In the genomic region with DNA sequence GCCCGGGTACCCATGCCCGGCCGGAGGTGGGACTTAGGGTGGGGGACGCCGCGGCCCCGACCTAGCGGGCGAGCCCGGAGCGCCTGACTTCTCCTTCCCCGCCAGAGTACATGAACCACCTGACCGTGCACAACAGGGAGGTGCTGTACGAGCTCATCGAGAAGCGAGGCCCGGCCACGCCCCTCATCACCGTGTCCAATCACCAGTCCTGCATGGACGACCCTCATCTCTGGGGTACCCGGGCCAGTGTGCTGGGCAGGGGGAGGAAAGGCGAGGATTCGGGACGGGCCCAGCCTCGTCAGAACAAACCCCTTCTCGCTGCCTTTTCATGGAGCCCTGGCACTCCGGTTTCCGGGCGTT, we compare ENCODE assay signal across 8 cellular contexts. TPM values are rescaled to one million over a fixed set of nuclear protein-coding genes. Genes with fewer than 3 reads are reported as not detected.
DNase-seq lines count a peak whose midpoint lies in the region; ATAC-seq, FAIRE-seq and TF ChIP-seq lines count a peak whose summit lies in the region.

No MANE protein-coding gene starts in this region.

- no peaks in the 10 kb centered on the region for H3K9me1 ChIP-seq in K562 (ENCODE audit: control insufficient read depth, insufficient read depth, low read length)

- POLR2A ChIA-PET in K562 (lab: Yijun Ruan, JAX): interaction anchor here (0.5 to 5.0 kb wide), 8 partner anchors 9 to 485 kb away, joined by 3 to 85 read pairs (median 3); partner anchors contain the start of gene RPL10

- TF ChIP-seq EP300 in K562 (IDR thresholded peaks at IDR 0.05; ENCODE audit: low read length): no peak

- H3K27ac ChIP-seq in KOPT-K1 (ENCODE audit: low read depth, low read length, poor library complexity, severe bottlenecking) (peak overlapping the region; percentile 86), K562 (ENCODE audit: extremely low read depth, low read depth, low read length) (peak overlapping the region; percentile 80), iPS-20b (ENCODE audit: low read length) (no peak overlapping the region), skin epidermis (peak overlapping the region; percentile 78 to 94 (median 90))

- no peak for TF ChIP-seq CTCF in K562 (IDR thresholded peaks at IDR 0.05 in 2 of 3, conservative IDR thresholded peaks at IDR 0.05 in 1 of 3; ENCODE audit: insufficient read depth in 2 of 3, low read depth in 1 of 3, low read length in 3 of 3)

- no peaks in the 10 kb centered on the region for H4K20me1 ChIP-seq in K562 (replicated peaks; ENCODE audit: control insufficient read depth, insufficient read depth, low read length)

- H3K36me3 ChIP-seq in KOPT-K1 (ENCODE audit: insufficient read depth, low read length) (peaks cover 7% of the 10 kb centered on the region; the same call in 1 of the 2 replicates), K562 (ENCODE audit: control insufficient read depth, insufficient read depth, low read length) (peaks cover 7% of the 10 kb centered on the region; the same call in 1 of the 3 replicates), iPS-20b (ENCODE audit: insufficient read depth, low read depth, low read length) (no peaks in the 10 kb centered on the region)

- H3K9me3 ChIP-seq in KOPT-K1 (ENCODE audit: insufficient read depth, low read length, poor library complexity, severe bottlenecking) (no peaks in the 10 kb centered on the region), K562 (replicated peaks; ENCODE audit: control insufficient read depth, insufficient read depth, low read depth, low read length) (no peaks in the 10 kb centered on the region), iPS-20b (ENCODE audit: insufficient read depth, low read depth, low read length) (no peaks in the 10 kb centered on the region)

- TF ChIP-seq POLR2A in K562 (conservative IDR thresholded peaks at IDR 0.05): no peak; the same call in none of the 2 replicates

- H3K9ac ChIP-seq in K562 (ENCODE audit: insufficient read depth in 1 of 2, low read depth in 2 of 2, low read length in 2 of 2) (peak overlapping the region; percentile 76 to 96), iPS-20b (ENCODE audit: low read depth, low read length) (peak overlapping the region; percentile 78; the same call in 1 of the 2 replicates)

- intact Hi-C loops in K562 (cut with micrococcal nuclease): no loop called here

- in situ Hi-C loops in K562 (cut with MboI): no loop called here

- H3K27me3 ChIP-seq in K562 (ENCODE audit: control insufficient read depth in 2 of 2, insufficient read depth in 2 of 2, low read length in 2 of 2): no peaks in the 10 kb centered on the region
- no peaks in the 10 kb centered on the region for H3K27me3 ChIP-seq in iPS-20b (ENCODE audit: insufficient read depth, low read length)

- ATAC-seq in GM21447 (IDR thresholded peaks at IDR 0.05; ENCODE audit: unreplicated experiment) (peak; percentile 61), SK-N-SH treated with all-trans-retinoic acid at 6 μM for 48 hours (peak; percentile 75), K562 (peak; percentile 80), GM18870 (IDR thresholded peaks at IDR 0.05; ENCODE audit: unreplicated experiment) (no peak)

- H3K4me1 ChIP-seq in K562 (replicated peaks in 1 of 2; ENCODE audit: control insufficient read depth in 2 of 2, insufficient read depth in 2 of 2, low read length in 2 of 2): peaks cover 13 to 46% of the 10 kb centered on the region in 2 experiments; a peak in 4 of 5 replicates
- 0 out of 2 replicates have a peak, but pooled peaks cover 9% of the 10 kb centered on the region for H3K4me1 ChIP-seq in iPS-20b (ENCODE audit: insufficient read depth, low read length)

- CTCF ChIA-PET in K562 (lab: Yijun Ruan, JAX; ENCODE audit: low intra/inter-chr PET ratio): no interaction called here

- DNase-seq in D341Med (ENCODE audit: low spot score): peak; percentile 77
- DNase-seq in K562 (ENCODE audit: extremely low read depth in 1 of 4, low spot score in 3 of 4): peak in 3 of 4 experiments; percentile 62 to 79 (median 70)

- FAIRE-seq in K562 (lab: Jason Lieb, UNC): peak; percentile 71

- peak overlapping the region; percentile 81 for H2AFZ ChIP-seq in K562 (ENCODE audit: low read depth, low read length)

- H3K4me2 ChIP-seq in K562 (ENCODE audit: insufficient read depth, low read length): peak overlapping the region; percentile 87

- H3K79me2 ChIP-seq in K562 (ENCODE audit: control insufficient read depth, insufficient read depth, low read length): peaks cover 25% of the 10 kb centered on the region

- WGBS in K562 (ENCODE audit: insufficient coverage, low coverage, missing lambda C conversion rate): no CpG with 5 or more reads among the region's 29 CpGs

- BruUV-seq in K562 (replicated peaks; lab: Mats Ljungman, UMichigan): no TSS peak

- no peak for TF ChIP-seq RAD21 in K562 (CRISPR knock-in tag; conservative IDR thresholded peaks at IDR 0.05 in 1 of 2, IDR thresholded peaks at IDR 0.05 in 1 of 2)

- H3K4me3 ChIP-seq in K562: peak overlapping the region; percentile 74
- peak overlapping the region; percentile 73 for H3K4me3 ChIP-seq in iPS-20b (ENCODE audit: low read length)
- H3K4me3 ChIP-seq in skin epidermis: peak overlapping the region; percentile 43 to 92 (median 74)

RNA-seq across cellular contexts. Expression of gene TAFAZZIN, which starts 0.6 kb away (rescaled TPM):
- total RNA-seq in K562 (2011; cell fraction: chromatin; rRNA removed; ENCODE audit: low replicate concordance): 68.1 and 155 TPM in 2 replicates
- 126 and 130 TPM in 2 replicates for total RNA-seq in K562 (2011; cell fraction: nucleolus; rRNA removed)
- total RNA-seq in K562 (2011; cell fraction: nucleoplasm; rRNA removed): 84.5 and 90.6 TPM in 2 replicates
- total RNA-seq in K562 (2014; rRNA removed) (20.2 and 33.7 TPM in 2 replicates), K562 (2014; rRNA removed; fragmentation: Illumina TruSeq; extraction: Trizol) (10.7 and 11.3 TPM in 2 replicates), K562 (2015; rRNA removed; fragmentation: Illumina TruSeq; extraction: Trizol) (15.6 and 17.1 TPM in 2 replicates), K562 (2021) (29.6 and 32.2 TPM in 2 replicates)
- polyA plus RNA-seq in K562 (2011; rRNA removed) (24.0 and 39.6 TPM in 2 replicates), K562 (2014; fragmentation: Illumina TruSeq; extraction: Trizol) (20.2 and 25.0 TPM in 2 replicates), K562 (2014; fragmentation: Nextera tagmentation; extraction: Ambion mirVana) (under 1 TPM; 0.49 to 0.64 TPM), K562 (2014; rRNA removed) (33.6 and 40.7 TPM in 2 replicates)
- polyA plus RNA-seq in K562 (2011; cell fraction: cytosol; rRNA removed): 24.2 and 26.2 TPM in 2 replicates
- 415 and 432 TPM in 2 replicates for polyA plus RNA-seq in K562 (2011; cell fraction: nucleus; rRNA removed)
- 21.3 and 52.8 TPM in 2 replicates for polyA plus RNA-seq in K562 (2012)
- polyA minus RNA-seq in K562 (2011; rRNA and poly(A)+ RNA removed): 7.7 and 17.0 TPM in 2 replicates
- polyA minus RNA-seq in K562 (2011; cell fraction: cytosol; rRNA and poly(A)+ RNA removed): 8.3 and 13.7 TPM in 2 replicates
- 45.6 and 52.2 TPM in 2 replicates for polyA minus RNA-seq in K562 (2011; cell fraction: nucleus; rRNA and poly(A)+ RNA removed)

RNA-seq across cellular contexts. Expression of gene DNASE1L1, which starts 2.9 kb away (rescaled TPM):
- total RNA-seq in K562 (2011; cell fraction: chromatin; rRNA removed; ENCODE audit: low replicate concordance): 14.4 and 29.9 TPM in 2 replicates
- total RNA-seq in K562 (2011; cell fraction: nucleolus; rRNA removed): 32.4 and 37.9 TPM in 2 replicates
- 24.0 and 27.8 TPM in 2 replicates for total RNA-seq in K562 (2011; cell fraction: nucleoplasm; rRNA removed)
- total RNA-seq in K562 (2014; rRNA removed): 12.4 and 16.4 TPM in 2 replicates
- 5.7 and 5.9 TPM in 2 replicates for total RNA-seq in K562 (2014; rRNA removed; fragmentation: Illumina TruSeq; extraction: Trizol)
- 4.9 and 5.5 TPM in 2 replicates for total RNA-seq in K562 (2015; rRNA removed; fragmentation: Illumina TruSeq; extraction: Trizol)
- total RNA-seq in K562 (2021): 10.9 and 11.2 TPM in 2 replicates
- polyA plus RNA-seq in K562 (2011; rRNA removed): 12.6 and 14.8 TPM in 2 replicates
- 18.6 and 34.4 TPM in 2 replicates for polyA plus RNA-seq in K562 (2011; cell fraction: cytosol; rRNA removed)
- 18.8 and 31.1 TPM in 2 replicates for polyA plus RNA-seq in K562 (2011; cell fraction: nucleus; rRNA removed)
- polyA plus RNA-seq in K562 (2012): 14.5 and 24.0 TPM in 2 replicates
- polyA plus RNA-seq in K562 (2014; fragmentation: Illumina TruSeq; extraction: Trizol): 7.9 and 12.9 TPM in 2 replicates
- polyA plus RNA-seq in K562 (2014; fragmentation: Nextera tagmentation; extraction: Ambion mirVana): under 1 TPM; 0.73 to 0.74 TPM
- 11.6 and 16.4 TPM in 2 replicates for polyA plus RNA-seq in K562 (2014; rRNA removed)
- polyA minus RNA-seq in K562 (2011; rRNA and poly(A)+ RNA removed): 5.2 and 6.9 TPM in 2 replicates
- polyA minus RNA-seq in K562 (2011; cell fraction: cytosol; rRNA and poly(A)+ RNA removed): 8.1 and 9.3 TPM in 2 replicates
- polyA minus RNA-seq in K562 (2011; cell fraction: nucleus; rRNA and poly(A)+ RNA removed): 4.7 and 6.1 TPM in 2 replicates

RNA-seq across cellular contexts. Expression of gene RPL10, which starts 13.8 kb away (rescaled TPM):
- 652 and 1,355 TPM in 2 replicates for total RNA-seq in K562 (2011; cell fraction: chromatin; rRNA removed; ENCODE audit: low replicate concordance)
- total RNA-seq in K562 (2011; cell fraction: nucleolus; rRNA removed): 1,356 and 1,561 TPM in 2 replicates
- 1,670 and 2,786 TPM in 2 replicates for total RNA-seq in K562 (2011; cell fraction: nucleoplasm; rRNA removed)
- 4,111 and 4,705 TPM in 2 replicates for total RNA-seq in K562 (2014; rRNA removed)
- total RNA-seq in K562 (2014; rRNA removed; fragmentation: Illumina TruSeq; extraction: Trizol): 3,682 and 4,010 TPM in 2 replicates
- 3,735 and 3,774 TPM in 2 replicates for total RNA-seq in K562 (2015; rRNA removed; fragmentation: Illumina TruSeq; extraction: Trizol)
- 4,299 and 4,408 TPM in 2 replicates for total RNA-seq in K562 (2021)
- 5,297 and 6,545 TPM in 2 replicates for polyA plus RNA-seq in K562 (2011; rRNA removed)
- 7,052 and 10,074 TPM in 2 replicates for polyA plus RNA-seq in K562 (2011; cell fraction: cytosol; rRNA removed)
- polyA plus RNA-seq in K562 (2011; cell fraction: nucleus; rRNA removed): 3,562 and 5,028 TPM in 2 replicates
- 5,208 and 8,851 TPM in 2 replicates for polyA plus RNA-seq in K562 (2012)
- 6,119 and 7,432 TPM in 2 replicates for polyA plus RNA-seq in K562 (2014; fragmentation: Illumina TruSeq; extraction: Trizol)
- polyA plus RNA-seq in K562 (2014; fragmentation: Nextera tagmentation; extraction: Ambion mirVana): 1,000 to 10,000 TPM; 5,014 to 7,600 TPM
- 6,193 and 7,323 TPM in 2 replicates for polyA plus RNA-seq in K562 (2014; rRNA removed)
- 1,451 and 1,523 TPM in 2 replicates for polyA minus RNA-seq in K562 (2011; rRNA and poly(A)+ RNA removed)
- polyA minus RNA-seq in K562 (2011; cell fraction: cytosol; rRNA and poly(A)+ RNA removed): 1,578 and 1,804 TPM in 2 replicates
- polyA minus RNA-seq in K562 (2011; cell fraction: nucleus; rRNA and poly(A)+ RNA removed): 368 and 622 TPM in 2 replicates

RNA-seq across cellular contexts. Expression of gene ATP6AP1, which starts 16.5 kb away (rescaled TPM):
- total RNA-seq in K562 (2011; cell fraction: chromatin; rRNA removed; ENCODE audit: low replicate concordance): 70.8 and 156 TPM in 2 replicates
- total RNA-seq in K562 (2011; cell fraction: nucleolus; rRNA removed): 194 and 228 TPM in 2 replicates
- 158 and 184 TPM in 2 replicates for total RNA-seq in K562 (2011; cell fraction: nucleoplasm; rRNA removed)
- total RNA-seq in K562 (2014; rRNA removed) (52.9 and 56.2 TPM in 2 replicates), K562 (2014; rRNA removed; fragmentation: Illumina TruSeq; extraction: Trizol) (26.5 and 30.1 TPM in 2 replicates), K562 (2015; rRNA removed; fragmentation: Illumina TruSeq; extraction: Trizol) (47.3 and 50.0 TPM in 2 replicates), K562 (2021) (75.6 and 81.4 TPM in 2 replicates)
- polyA plus RNA-seq in K562 (2011; rRNA removed) (60.7 and 93.2 TPM in 2 replicates), K562 (2014; fragmentation: Illumina TruSeq; extraction: Trizol) (90.5 and 100 TPM in 2 replicates), K562 (2014; fragmentation: Nextera tagmentation; extraction: Ambion mirVana) (10 to 100 TPM in 1 of 2 experiments, 1 to 10 TPM in 1; 8.3 to 12.3 TPM), K562 (2014; rRNA removed) (67.1 and 72.0 TPM in 2 replicates)
- polyA plus RNA-seq in K562 (2011; cell fraction: cytosol; rRNA removed): 177 and 195 TPM in 2 replicates
- 93.6 and 94.2 TPM in 2 replicates for polyA plus RNA-seq in K562 (2011; cell fraction: nucleus; rRNA removed)
- polyA plus RNA-seq in K562 (2012): 82.8 and 171 TPM in 2 replicates
- polyA minus RNA-seq in K562 (2011; rRNA and poly(A)+ RNA removed): 48.9 and 56.6 TPM in 2 replicates
- polyA minus RNA-seq in K562 (2011; cell fraction: cytosol; rRNA and poly(A)+ RNA removed): 78.1 and 123 TPM in 2 replicates
- polyA minus RNA-seq in K562 (2011; cell fraction: nucleus; rRNA and poly(A)+ RNA removed): 13.7 and 29.0 TPM in 2 replicates

RNA-seq across cellular contexts. Expression of gene GDI1, which starts 25.0 kb away (rescaled TPM):
- 170 and 364 TPM in 2 replicates for total RNA-seq in K562 (2011; cell fraction: chromatin; rRNA removed; ENCODE audit: low replicate concordance)
- 263 and 264 TPM in 2 replicates for total RNA-seq in K562 (2011; cell fraction: nucleolus; rRNA removed)
- total RNA-seq in K562 (2011; cell fraction: nucleoplasm; rRNA removed): 180 and 225 TPM in 2 replicates
- total RNA-seq in K562 (2014; rRNA removed) (37.5 and 76.5 TPM in 2 replicates), K562 (2014; rRNA removed; fragmentation: Illumina TruSeq; extraction: Trizol) (18.9 and 23.9 TPM in 2 replicates), K562 (2015; rRNA removed; fragmentation: Illumina TruSeq; extraction: Trizol) (27.4 and 30.4 TPM in 2 replicates), K562 (2021) (54.6 and 61.1 TPM in 2 replicates)
- polyA plus RNA-seq in K562 (2011; rRNA removed) (76.8 and 134 TPM in 2 replicates), K562 (2014; fragmentation: Illumina TruSeq; extraction: Trizol) (73.2 and 82.6 TPM in 2 replicates), K562 (2014; fragmentation: Nextera tagmentation; extraction: Ambion mirVana) (1 to 10 TPM in 1 of 2 experiments, under 1 TPM in 1; 0.97 to 2.2 TPM), K562 (2014; rRNA removed) (78.1 and 86.1 TPM in 2 replicates)
- 94.0 and 108 TPM in 2 replicates for polyA plus RNA-seq in K562 (2011; cell fraction: cytosol; rRNA removed)
- polyA plus RNA-seq in K562 (2011; cell fraction: nucleus; rRNA removed): 629 and 686 TPM in 2 replicates
- 75.0 and 118 TPM in 2 replicates for polyA plus RNA-seq in K562 (2012)
- 35.8 and 44.0 TPM in 2 replicates for polyA minus RNA-seq in K562 (2011; rRNA and poly(A)+ RNA removed)
- 28.5 and 29.3 TPM in 2 replicates for polyA minus RNA-seq in K562 (2011; cell fraction: cytosol; rRNA and poly(A)+ RNA removed)
- 86.3 and 105 TPM in 2 replicates for polyA minus RNA-seq in K562 (2011; cell fraction: nucleus; rRNA and poly(A)+ RNA removed)
